In genomic region chr10:63416376-63416775, GRCh38 we compare ENCODE assay signal across 19 cellular contexts. TPM values are rescaled to one million over a fixed set of nuclear protein-coding genes. Genes with fewer than 3 reads are reported as not detected.
DNase-seq lines count a peak whose midpoint lies in the region; ATAC-seq and TF ChIP-seq lines count a peak whose summit lies in the region.
"Had no signal": no experiment of that assay in that cellular context is flagged by ENCODE, and none has a peak within 500 bp of the region (broad histone marks: within the 10 kb centered on the region; RNA-seq: fewer than 3 reads in every experiment).

No MANE protein-coding gene starts in this region.

- H3K36me3 ChIP-seq in A673 (ENCODE audit: insufficient read depth, low read length, poor library complexity, severe bottlenecking) (no peaks in the 10 kb centered on the region), brain microvascular endothelial cell (replicated peaks) (no peaks in the 10 kb centered on the region), ovary (no peaks in the 10 kb centered on the region)
- H3K36me3 ChIP-seq: lower lobe of right lung, sigmoid colon, thoracic aorta had no signal

- H3K4me1 ChIP-seq in A673 (ENCODE audit: insufficient read depth, low read length, poor library complexity, severe bottlenecking), result peaks cover 34% of the 10 kb centered on the region
- H3K4me1 ChIP-seq in ovary (ENCODE audit: insufficient read depth), result no peaks in the 10 kb centered on the region

- WGBS in ovary, 3 donors, result 29 to 40% (median 30%) methylated on average over 1 of the region's 1 CpG

- BruUV-seq in A673 (replicated peaks; lab: Mats Ljungman, UMichigan), result no TSS peak

- peak; percentile 44; the same call in 1 of the 3 replicates for ATAC-seq in SK-N-SH treated with all-trans-retinoic acid at 6 μM for 48 hours
- ATAC-seq: lower lobe of right lung; stimulated activated naive B cell treated with anti-CD40 and anti-IgM and Interleukin-4, amounts not matched to agents 10 μg/mL and 1 μg/mL and 100 μg/mL, for 72 hours had no signal

- H3K27me3 ChIP-seq in A673 (replicated peaks; ENCODE audit: insufficient read depth, low read depth, low read length, poor library complexity) (no peaks in the 10 kb centered on the region), brain microvascular endothelial cell (replicated peaks) (no peaks in the 10 kb centered on the region), ovary (no peaks in the 10 kb centered on the region)
- H3K27me3 ChIP-seq: sigmoid colon had no signal

- TF ChIP-seq CTCF in A673 (conservative IDR thresholded peaks at IDR 0.05; ENCODE audit: low read depth, low read length), result no peak
- TF ChIP-seq CTCF in HFF-Myc (IDR thresholded peaks at IDR 0.05; ENCODE audit: low read depth, low read length, missing control alignments), result no peak
- no peak for TF ChIP-seq CTCF in brain microvascular endothelial cell (IDR thresholded peaks at IDR 0.05; ENCODE audit: low read depth, low read length, missing control alignments)
- no peak for TF ChIP-seq CTCF in ovary (IDR thresholded peaks at IDR 0.05)

- CTCF ChIA-PET in A673 (lab: Charles Lee), result no interaction called here

- no peak for TF ChIP-seq POLR2A in ovary (IDR thresholded peaks at IDR 0.05)

- in situ Hi-C loops in brain microvascular endothelial cell (cut with HindIII; ENCODE audit: low pct_ligation_motif_present, low sequenced_read_pairs), result no loop called here

- DNase-seq in A673 (ENCODE audit: low spot score) (peak; percentile 47), HFF-Myc (ENCODE audit: extremely low read depth, low read depth) (peak; percentile 45), foreskin melanocyte (peak; percentile 76), activated T-cell treated with anti-CD3 and anti-CD28 coated beads for 4 hours (no peak), brain microvascular endothelial cell (no peak), NCI-H187 (lab: John Stamatoyannopoulos, UW) (no peak), ovary (no peak)
- DNase-seq: activated CD4-positive, alpha-beta T cell treated with anti-CD3 and anti-CD28 coated beads, Interleukin-2, amount 10 ng/mL, durations not matched to agents 7 days and 5 days; activated effector memory CD4-positive, alpha-beta T cell treated with Interleukin-2 at 50 U/mL for 16 hours; CD4-positive, alpha-beta T cell; DMS53; lower lobe of right lung; MM.1S; NCI-H1694 treated with DMSO at 0.1 percent for 48 hours; Right ventricle myocardium superior; sigmoid colon; stimulated activated naive B cell treated with anti-CD40 and anti-IgM and Interleukin-4, amounts not matched to agents 10 μg/mL and 1 μg/mL and 100 μg/mL, for 72 hours had no signal

- TF ChIP-seq EP300 in ovary (IDR thresholded peaks at IDR 0.05), result no peak

- POLR2A ChIA-PET in A673 (lab: Charles Lee; ENCODE audit: low non-redundant PET), result interaction anchor here (0.8 kb wide), 1 partner anchor 45 kb away, joined by 3 read pairs; no protein-coding TSS in a partner anchor

- H3K9me3 ChIP-seq in A673 (ENCODE audit: low read depth, low read length, poor library complexity, severe bottlenecking) (no peaks in the 10 kb centered on the region), ovary (no peaks in the 10 kb centered on the region)
- H3K9me3 ChIP-seq: lower lobe of right lung, sigmoid colon, thoracic aorta had no signal

- intact Hi-C loops in A673 (cut with micrococcal nuclease; ENCODE audit: unreplicated experiment), result no loop called here
- intact Hi-C loops in ovary (cut with DNase I), result no loop called here

- no peak overlapping the region for H3K4me3 ChIP-seq in A673 (ENCODE audit: low read depth, low read length, poor library complexity, severe bottlenecking)
- H3K4me3 ChIP-seq in HFF-Myc (replicated peaks; ENCODE audit: low read depth, low read length), result no peak overlapping the region
- H3K4me3 ChIP-seq in brain microvascular endothelial cell (ENCODE audit: low read depth, low read length), result no peak overlapping the region
- H3K4me3 ChIP-seq in ovary, result no peak overlapping the region
- H3K4me3 ChIP-seq: lower lobe of right lung, sigmoid colon, thoracic aorta had no signal

- no peak overlapping the region for H3K27ac ChIP-seq in A673 (ENCODE audit: low read depth, low read length, poor library complexity, severe bottlenecking)
- no peak overlapping the region for H3K27ac ChIP-seq in brain microvascular endothelial cell
- no peak overlapping the region for H3K27ac ChIP-seq in ovary
- H3K27ac ChIP-seq: lower lobe of right lung, thoracic aorta had no signal

TF ChIP-seq in SK-N-SH treated with all-trans-retinoic acid at 6 μM for 48 hours, 23 proteins besides CTCF, POLR2A, EP300 and RAD21 (continues in another document):
- TF ChIP-seq BACH2 (CRISPR knock-in tag; IDR thresholded peaks at IDR 0.05; ENCODE audit: borderline replicate concordance), result no peak
- no peak for TF ChIP-seq GLIS3 (CRISPR knock-in tag; IDR thresholded peaks at IDR 0.05)
- TF ChIP-seq, protein P1, sequence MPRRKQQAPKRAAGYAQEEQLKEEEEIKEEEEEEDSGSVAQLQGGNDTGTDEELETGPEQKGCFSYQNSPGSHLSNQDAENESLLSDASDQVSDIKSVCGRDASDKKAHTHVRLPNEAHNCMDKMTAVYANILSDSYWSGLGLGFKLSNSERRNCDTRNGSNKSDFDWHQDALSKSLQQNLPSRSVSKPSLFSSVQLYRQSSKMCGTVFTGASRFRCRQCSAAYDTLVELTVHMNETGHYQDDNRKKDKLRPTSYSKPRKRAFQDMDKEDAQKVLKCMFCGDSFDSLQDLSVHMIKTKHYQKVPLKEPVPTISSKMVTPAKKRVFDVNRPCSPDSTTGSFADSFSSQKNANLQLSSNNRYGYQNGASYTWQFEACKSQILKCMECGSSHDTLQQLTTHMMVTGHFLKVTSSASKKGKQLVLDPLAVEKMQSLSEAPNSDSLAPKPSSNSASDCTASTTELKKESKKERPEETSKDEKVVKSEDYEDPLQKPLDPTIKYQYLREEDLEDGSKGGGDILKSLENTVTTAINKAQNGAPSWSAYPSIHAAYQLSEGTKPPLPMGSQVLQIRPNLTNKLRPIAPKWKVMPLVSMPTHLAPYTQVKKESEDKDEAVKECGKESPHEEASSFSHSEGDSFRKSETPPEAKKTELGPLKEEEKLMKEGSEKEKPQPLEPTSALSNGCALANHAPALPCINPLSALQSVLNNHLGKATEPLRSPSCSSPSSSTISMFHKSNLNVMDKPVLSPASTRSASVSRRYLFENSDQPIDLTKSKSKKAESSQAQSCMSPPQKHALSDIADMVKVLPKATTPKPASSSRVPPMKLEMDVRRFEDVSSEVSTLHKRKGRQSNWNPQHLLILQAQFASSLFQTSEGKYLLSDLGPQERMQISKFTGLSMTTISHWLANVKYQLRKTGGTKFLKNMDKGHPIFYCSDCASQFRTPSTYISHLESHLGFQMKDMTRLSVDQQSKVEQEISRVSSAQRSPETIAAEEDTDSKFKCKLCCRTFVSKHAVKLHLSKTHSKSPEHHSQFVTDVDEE (CRISPR knock-in tag; IDR thresholded peaks at IDR 0.05), result no peak
- no peak for TF ChIP-seq ZC3H10 (CRISPR knock-in tag; IDR thresholded peaks at IDR 0.05)
- TF ChIP-seq SNAI2 (CRISPR knock-in tag; IDR thresholded peaks at IDR 0.05), result no peak
- TF ChIP-seq, protein P2, sequence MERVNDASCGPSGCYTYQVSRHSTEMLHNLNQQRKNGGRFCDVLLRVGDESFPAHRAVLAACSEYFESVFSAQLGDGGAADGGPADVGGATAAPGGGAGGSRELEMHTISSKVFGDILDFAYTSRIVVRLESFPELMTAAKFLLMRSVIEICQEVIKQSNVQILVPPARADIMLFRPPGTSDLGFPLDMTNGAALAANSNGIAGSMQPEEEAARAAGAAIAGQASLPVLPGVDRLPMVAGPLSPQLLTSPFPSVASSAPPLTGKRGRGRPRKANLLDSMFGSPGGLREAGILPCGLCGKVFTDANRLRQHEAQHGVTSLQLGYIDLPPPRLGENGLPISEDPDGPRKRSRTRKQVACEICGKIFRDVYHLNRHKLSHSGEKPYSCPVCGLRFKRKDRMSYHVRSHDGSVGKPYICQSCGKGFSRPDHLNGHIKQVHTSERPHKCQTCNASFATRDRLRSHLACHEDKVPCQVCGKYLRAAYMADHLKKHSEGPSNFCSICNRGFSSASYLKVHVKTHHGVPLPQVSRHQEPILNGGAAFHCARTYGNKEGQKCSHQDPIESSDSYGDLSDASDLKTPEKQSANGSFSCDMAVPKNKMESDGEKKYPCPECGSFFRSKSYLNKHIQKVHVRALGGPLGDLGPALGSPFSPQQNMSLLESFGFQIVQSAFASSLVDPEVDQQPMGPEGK (CRISPR knock-in tag; IDR thresholded peaks at IDR 0.05; ENCODE audit: borderline replicate concordance), result no peak
- no peak for TF ChIP-seq ESRRG (CRISPR knock-in tag; IDR thresholded peaks at IDR 0.05)
- no peak for TF ChIP-seq ZFP30 (CRISPR knock-in tag; IDR thresholded peaks at IDR 0.05)
- TF ChIP-seq ISL1 (CRISPR knock-in tag; IDR thresholded peaks at IDR 0.05), result no peak
- TF ChIP-seq ARNTL (CRISPR knock-in tag; IDR thresholded peaks at IDR 0.05; ENCODE audit: borderline replicate concordance, low read depth), result no peak
- no peak for TF ChIP-seq CREB5 (CRISPR knock-in tag; IDR thresholded peaks at IDR 0.05; ENCODE audit: low read depth)
- no peak for TF ChIP-seq ZFP3 (CRISPR knock-in tag; IDR thresholded peaks at IDR 0.05)
- TF ChIP-seq, protein P3, sequence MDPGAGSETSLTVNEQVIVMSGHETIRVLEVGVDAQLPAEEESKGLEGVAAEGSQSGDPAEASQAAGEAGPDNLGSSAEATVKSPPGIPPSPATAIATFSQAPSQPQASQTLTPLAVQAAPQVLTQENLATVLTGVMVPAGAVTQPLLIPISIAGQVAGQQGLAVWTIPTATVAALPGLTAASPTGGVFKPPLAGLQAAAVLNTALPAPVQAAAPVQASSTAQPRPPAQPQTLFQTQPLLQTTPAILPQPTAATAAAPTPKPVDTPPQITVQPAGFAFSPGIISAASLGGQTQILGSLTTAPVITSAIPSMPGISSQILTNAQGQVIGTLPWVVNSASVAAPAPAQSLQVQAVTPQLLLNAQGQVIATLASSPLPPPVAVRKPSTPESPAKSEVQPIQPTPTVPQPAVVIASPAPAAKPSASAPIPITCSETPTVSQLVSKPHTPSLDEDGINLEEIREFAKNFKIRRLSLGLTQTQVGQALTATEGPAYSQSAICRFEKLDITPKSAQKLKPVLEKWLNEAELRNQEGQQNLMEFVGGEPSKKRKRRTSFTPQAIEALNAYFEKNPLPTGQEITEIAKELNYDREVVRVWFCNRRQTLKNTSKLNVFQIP (CRISPR knock-in tag; IDR thresholded peaks at IDR 0.05; ENCODE audit: borderline replicate concordance, low read depth), result no peak

RNA-seq across cellular contexts. Expression of gene JMJD1C, which starts 49.4 kb away (rescaled TPM):
- total RNA-seq in A673 (2021) (68.2 and 71.4 TPM in 2 replicates), ovary (100 to 1,000 TPM in 2 of 7 donors, 10 to 100 TPM in 5; 70.9 to 140 (median 80.1) TPM)
- 10 to 100 TPM; 45.4 to 46.4 TPM for polyA plus RNA-seq in ovary

Comparison
In these comparisons a context has a peak if more than half of its experiments do, and no peak if none do; other contexts are left out.
1. DNase-seq: peak in A673 (single experiment), HFF-Myc (single experiment) and foreskin melanocyte (single experiment); none in activated T-cell treated with anti-CD3 and anti-CD28 coated beads for 4 hours (single experiment), brain microvascular endothelial cell (single experiment), NCI-H187 (0 of 2) and ovary (0 of 5).